ENCODE assay signal across 21 cellular contexts in genomic region chr5:53427965-53428364, GRCh38.
"Had no signal": no experiment of that assay in that cellular context is flagged by ENCODE, and none has a peak within 500 bp of the region (broad histone marks: within the 10 kb centered on the region; RNA-seq: fewer than 3 reads in every experiment).

No MANE protein-coding gene starts in this region.

- H3K4me3 ChIP-seq: esophagus muscularis mucosa, gastroesophageal sphincter, heart left ventricle, hepatocyte, left lung, neural progenitor cell, spleen, testis, tibial artery had no signal

- H2AFZ ChIP-seq: hepatocyte, neural progenitor cell, parathyroid adenoma had no signal

- DNase-seq: cortex of kidney; effector CD8-positive, alpha-beta T cell; endodermal cell; foreskin keratinocyte; heart left ventricle; left cardiac atrium; left lung; mesenchymal stem cell; midbrain; naive thymus-derived CD4-positive, alpha-beta T cell; spleen; stimulated activated CD4-positive, alpha-beta T cell treated with anti-CD3 and anti-CD28 coated beads, Interleukin-4, amount 100 ng/mL, for 4 hours; stimulated activated naive CD8-positive, alpha-beta T cell treated with anti-CD3 and anti-CD28 coated beads, Interleukin-15, Interleukin-2, amounts not matched to agents 100 U/mL and 50 U/mL, for 24 hours; substantia nigra; testis; tibial artery had no signal

- H3K4me1 ChIP-seq: gastroesophageal sphincter, left lung, spleen, testis, tibial artery had no signal

- H3K79me2 ChIP-seq: hepatocyte, parathyroid adenoma had no signal

- H3K4me2 ChIP-seq: hepatocyte, neural progenitor cell had no signal

- H3K9ac ChIP-seq: neural progenitor cell, parathyroid adenoma had no signal

- H3K27me3 ChIP-seq: esophagus muscularis mucosa, foreskin keratinocyte, gastroesophageal sphincter, heart left ventricle, hepatocyte, left lung, neural progenitor cell, spleen, testis, tibial artery had no signal

- H3K9me3 ChIP-seq: esophagus muscularis mucosa, gastroesophageal sphincter, heart left ventricle, left lung, spleen, testis, tibial artery had no signal

- H3K36me3 ChIP-seq: esophagus muscularis mucosa, gastroesophageal sphincter, heart left ventricle, left lung, neural progenitor cell, spleen, tibial artery had no signal

- H3K27ac ChIP-seq: esophagus muscularis mucosa, gastroesophageal sphincter, heart left ventricle, hepatocyte, left lung, neural progenitor cell, parathyroid adenoma, spleen, testis, tibial artery had no signal
